Comparison of ENCODE assay signal across 19 cellular contexts in the genomic region with DNA sequence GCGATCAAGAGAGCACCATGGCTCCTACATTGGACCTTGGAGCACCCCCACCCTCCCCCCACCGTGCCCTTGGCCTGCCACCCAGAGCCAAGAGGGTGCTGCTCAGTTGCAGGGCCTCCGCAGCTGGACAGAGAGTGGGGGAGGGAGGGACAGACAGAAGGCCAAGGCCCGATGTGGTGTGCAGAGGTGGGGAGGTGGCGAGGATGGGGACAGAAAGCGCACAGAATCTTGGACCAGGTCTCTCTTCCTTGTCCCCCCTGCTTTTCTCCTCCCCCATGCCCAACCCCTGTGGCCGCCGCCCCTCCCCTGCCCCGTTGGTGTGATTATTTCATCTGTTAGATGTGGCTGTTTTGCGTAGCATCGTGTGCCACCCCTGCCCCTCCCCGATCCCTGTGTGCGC. TPM values are rescaled to one million over a fixed set of nuclear protein-coding genes. Genes with fewer than 3 reads are reported as not detected.
DNase-seq lines count a peak whose midpoint lies in the region; ATAC-seq and TF ChIP-seq lines count a peak whose summit lies in the region.
"Had no signal": no experiment of that assay in that cellular context is flagged by ENCODE, and none has a peak within 500 bp of the region (broad histone marks: within the 10 kb centered on the region; RNA-seq: fewer than 3 reads in every experiment).

No MANE protein-coding gene starts in this region.

- H3K27ac Mint-ChIP-seq in immature natural killer cell: peak overlapping the region in 2 of 6 donors; percentile 96 to 97

- TF ChIP-seq CTCF in right atrium auricular region (IDR thresholded peaks at IDR 0.05): no peak
- TF ChIP-seq CTCF in mucosa of descending colon (IDR thresholded peaks at IDR 0.05): no peak
- no peak for TF ChIP-seq CTCF in tibial artery (IDR thresholded peaks at IDR 0.05)

- H3K27ac ChIP-seq in right atrium auricular region (no peak overlapping the region), tibial artery (peak overlapping the region; percentile 94 to 98)
- H3K27ac ChIP-seq: parathyroid adenoma had no signal

- H3K4me3 ChIP-seq in right atrium auricular region (no peak overlapping the region), adipocyte (ENCODE audit: low read length) (no peak overlapping the region), mucosa of descending colon (no peak overlapping the region), tibial artery (no peak overlapping the region)
- H3K4me3 ChIP-seq: uterus had no signal

- DNase-seq in Right ventricle myocardium superior: peak; percentile 52
- DNase-seq in right atrium auricular region (ENCODE audit: low spot score): no peak
- DNase-seq in adipocyte (ENCODE audit: low read depth): no peak
- DNase-seq in mucosa of descending colon: peak in 2 of 3 donors; percentile 40 to 58
- no peak for DNase-seq in tibial artery
- no peak for DNase-seq in NK-92 treated with Interleukin-12 subunit alpha and Interleukin-12 subunit beta, amount 100 ng/mL, for 24 hours (lab: John Stamatoyannopoulos, UW)
- DNase-seq in immature natural killer cell: no peak
- DNase-seq: GOT3; NCI-H1436 treated with DMSO at 0.1 percent for 48 hours; NCI-H345; small intestine; stimulated activated naive CD4-positive, alpha-beta T cell treated with Interleukin-2 at 50 U/mL for 16 hours had no signal

- intact Hi-C loops in Right ventricle myocardium superior (cut with DNase I): loop anchor here (5.0 to 10.0 kb wide), 2 partner anchors 101 to 173 kb away; no protein-coding TSS in a partner anchor
- intact Hi-C loops in mucosa of descending colon (cut with DNase I, micrococcal nuclease): no loop called here
- intact Hi-C loops in tibial artery (cut with DNase I; ENCODE audit: low total_unique reads): loop anchor here (5.0 to 10.0 kb wide), 2 partner anchors 74 to 173 kb away; a partner anchor contains a TSS

- H3K4me1 ChIP-seq in right atrium auricular region: peaks cover 0 to 59% of the 10 kb centered on the region in 2 donors
- peaks cover 38% of the 10 kb centered on the region for H3K4me1 ChIP-seq in adipocyte (ENCODE audit: control insufficient read depth, insufficient read depth, low read length)
- peaks cover 38% of the 10 kb centered on the region for H3K4me1 ChIP-seq in mucosa of descending colon (ENCODE audit: low read depth)
- peaks cover 0 to 72% (median 54%) of the 10 kb centered on the region in 4 donors for H3K4me1 ChIP-seq in tibial artery

- H3K4me3 Mint-ChIP-seq in immature natural killer cell: no peak overlapping the region
- H3K4me3 Mint-ChIP-seq: activated CD4-positive, alpha-beta T cell treated with anti-CD3 and anti-CD28 coated beads for 36 hours had no signal

- no peaks in the 10 kb centered on the region for H3K9me3 ChIP-seq in right atrium auricular region
- no peaks in the 10 kb centered on the region for H3K9me3 ChIP-seq in adipocyte (ENCODE audit: control insufficient read depth, low read length)
- no peaks in the 10 kb centered on the region for H3K9me3 ChIP-seq in mucosa of descending colon
- H3K9me3 ChIP-seq in tibial artery: no peaks in the 10 kb centered on the region
- H3K9me3 ChIP-seq: uterus had no signal

- no peaks in the 10 kb centered on the region for H3K36me3 Mint-ChIP-seq in immature natural killer cell

- H3K9ac ChIP-seq in adipocyte (ENCODE audit: low read length): peak overlapping the region; percentile 33
- H3K9ac ChIP-seq: parathyroid adenoma had no signal

- no peak for ATAC-seq in Right ventricle myocardium superior (ENCODE audit: poor library complexity)
- ATAC-seq in mucosa of descending colon: no peak
- no peak for ATAC-seq in GM19467 (IDR thresholded peaks at IDR 0.05; ENCODE audit: unreplicated experiment)
- ATAC-seq: activated CD4-positive, alpha-beta T cell treated with anti-CD3 and anti-CD28 coated beads for 36 hours; activated naive CD4-positive, alpha-beta T cell treated with anti-CD3 and anti-CD28 coated beads, Interleukin-2, amount 50 U/mL, for 72 hours had no signal

- peaks cover 53 to 56% of the 10 kb centered on the region in 2 donors for H3K4me1 Mint-ChIP-seq in immature natural killer cell

- H3K36me3 ChIP-seq in right atrium auricular region (peaks cover 6% of the 10 kb centered on the region), adipocyte (ENCODE audit: control insufficient read depth, insufficient read depth, low read length, severe bottlenecking) (peaks cover 25% of the 10 kb centered on the region), mucosa of descending colon (ENCODE audit: low read depth) (peaks cover 6% of the 10 kb centered on the region), tibial artery (peaks cover 10 to 46% (median 25%) of the 10 kb centered on the region in 3 donors)
- H3K36me3 ChIP-seq: uterus had no signal

- H3K27me3 ChIP-seq in right atrium auricular region: no peaks in the 10 kb centered on the region
- H3K27me3 ChIP-seq in adipocyte (replicated peaks; ENCODE audit: control insufficient read depth, insufficient read depth, low read length): no peaks in the 10 kb centered on the region
- H3K27me3 ChIP-seq in tibial artery: no peaks in the 10 kb centered on the region
- H3K27me3 ChIP-seq: uterus had no signal

- H3K27me3 Mint-ChIP-seq in immature natural killer cell (ENCODE audit: low read depth in 3 of 3): peaks cover 8 to 17% (median 12%) of the 10 kb centered on the region in 3 donors
- H3K27me3 Mint-ChIP-seq: activated CD4-positive, alpha-beta T cell treated with anti-CD3 and anti-CD28 coated beads for 36 hours had no signal

- no peaks in the 10 kb centered on the region for H3K9me3 Mint-ChIP-seq in immature natural killer cell
- H3K9me3 Mint-ChIP-seq: activated naive CD4-positive, alpha-beta T cell treated with anti-CD3 and anti-CD28 coated beads, Interleukin-2, amount 50 U/mL, for 72 hours had no signal

RNA-seq across cellular contexts. Expression of a gene that starts 1.8 kb away (rescaled TPM):
- total RNA-seq in Right ventricle myocardium superior (not detected), right atrium auricular region (not detected), mucosa of descending colon (not detected)
- polyA plus RNA-seq in immature natural killer cell: not detected
- total RNA-seq: activated CD4-positive, alpha-beta T cell treated with anti-CD3 and anti-CD28 coated beads for 36 hours; activated naive CD4-positive, alpha-beta T cell treated with anti-CD3 and anti-CD28 coated beads, Interleukin-2, amount 50 U/mL, for 72 hours; HT-29; uterus had no signal
- polyA plus RNA-seq: AG04450, small intestine had no signal

RNA-seq across cellular contexts. Expression of a gene that starts 2.0 kb away (rescaled TPM):
- total RNA-seq in Right ventricle myocardium superior (251 TPM), right atrium auricular region (100 to 1,000 TPM; 398 to 533 TPM), mucosa of descending colon (100 to 1,000 TPM; 113 to 175 (median 130) TPM)
- 100 to 1,000 TPM in 2 of 3 donors, 10 to 100 TPM in 1; 83.7 to 315 (median 170) TPM for polyA plus RNA-seq in immature natural killer cell

RNA-seq across cellular contexts. Expression of a gene that starts 9.4 kb away (rescaled TPM):
- total RNA-seq in Right ventricle myocardium superior (7.2 TPM), right atrium auricular region (1 to 10 TPM; 3.7 to 7.5 TPM), mucosa of descending colon (10 to 100 TPM; 37.4 to 61.7 (median 51.7) TPM)
- 100 to 1,000 TPM; 231 to 513 (median 294) TPM for polyA plus RNA-seq in immature natural killer cell

RNA-seq across cellular contexts. Expression of a gene that starts 14.0 kb away (rescaled TPM):
- total RNA-seq in Right ventricle myocardium superior (69.7 TPM), right atrium auricular region (10 to 100 TPM; 37.1 to 68.9 TPM), mucosa of descending colon (100 to 1,000 TPM in 1 of 3 donors, 10 to 100 TPM in 2; 68.5 to 208 (median 82.4) TPM)
- polyA plus RNA-seq in immature natural killer cell: 1 to 10 TPM in 2 of 3 donors, not detected in 1; 1.0 to 2.1 TPM

RNA-seq across cellular contexts. Expression of a gene that starts 27.4 kb away (rescaled TPM):
- 7.4 TPM for total RNA-seq in Right ventricle myocardium superior
- 10 to 100 TPM in 1 of 2 donors, 1 to 10 TPM in 1; 9.7 to 36.9 TPM for total RNA-seq in right atrium auricular region
- 10 to 100 TPM in 1 of 3 donors, 1 to 10 TPM in 2; 4.5 to 67.3 (median 7.6) TPM for total RNA-seq in mucosa of descending colon
- 1 to 10 TPM; 2.0 to 6.5 (median 3.8) TPM for polyA plus RNA-seq in immature natural killer cell

Comparison
In these comparisons a context has a peak if more than half of its experiments do, and no peak if none do; other contexts are left out.
1. DNase-seq: peak in Right ventricle myocardium superior (single experiment) and mucosa of descending colon (2 of 3); none in right atrium auricular region (single experiment), adipocyte (single experiment), tibial artery (0 of 2), NK-92 treated with Interleukin-12 subunit alpha and Interleukin-12 subunit beta, amount 100 ng/mL, for 24 hours (single experiment) and immature natural killer cell (0 of 3).
2. H3K27ac ChIP-seq: peak in tibial artery (2 of 2); none in right atrium auricular region (0 of 2).
3. intact Hi-C loops: an anchor here in Right ventricle myocardium superior (5.0 to 10.0 kb wide) and tibial artery (5.0 to 10.0 kb wide); none called in mucosa of descending colon.